Comparison of ENCODE assay signal across 36 cellular contexts in genomic region chrX:118941147-118941546, GRCh38.
"Had no signal": no experiment of that assay in that cellular context is flagged by ENCODE, and none has a peak within 500 bp of the region (broad histone marks: within the 10 kb centered on the region; RNA-seq: fewer than 3 reads in every experiment).

No MANE protein-coding gene starts in this region.

- H3K4me3 ChIP-seq: MG63 had no signal

- H3K27me3 ChIP-seq: MG63 had no signal

- H3K36me3 ChIP-seq: MG63 had no signal

- DNase-seq: MG63, MM.1S, MV-4-11, NCI-H1048, NCI-H1092, NCI-H1092 treated with DMSO at 0.1 percent for 48 hours, NCI-H1105, NCI-H1105 treated with DMSO at 0.1 percent for 48 hours, NCI-H1417, NCI-H1417 treated with DMSO at 0.1 percent for 48 hours, NCI-H1436, NCI-H1436 treated with DMSO at 0.1 percent for 48 hours, NCI-H146, NCI-H1694, NCI-H1694 treated with DMSO at 0.1 percent for 48 hours, NCI-H187, NCI-H187 treated with DMSO at 0.1 percent for 48 hours, NCI-H1930, NCI-H2029, NCI-H2029 treated with DMSO at 0.1 percent for 48 hours, NCI-H2081, NCI-H2081 treated with DMSO at 0.1 percent for 48 hours, NCI-H2107, NCI-H2171, NCI-H2171 treated with DMSO at 0.1 percent for 48 hours, NCI-H2227 treated with DMSO at 0.1 percent for 48 hours, NCI-H226, NCI-H345, NCI-H446, NCI-H446 treated with DMSO at 0.1 percent for 48 hours, NCI-H510A, NCI-H510A treated with DMSO at 0.1 percent for 48 hours, NCI-H524, NCI-H524 treated with DMSO at 0.1 percent for 48 hours, NCI-H526, NCI-H526 treated with DMSO at 0.1 percent for 48 hours had no signal

- H3K9me3 ChIP-seq: MG63 had no signal
